8 cellular contexts compared by ENCODE assay signal in genomic region chrX:107677501-107677901, GRCh38. TPM values are rescaled to one million over a fixed set of nuclear protein-coding genes. Genes with fewer than 3 reads are reported as not detected.
DNase-seq lines count a peak whose midpoint lies in the region; ATAC-seq and TF ChIP-seq lines count a peak whose summit lies in the region.

No MANE protein-coding gene starts in this region.

- H3K9me3 ChIP-seq in PC-3 (ENCODE audit: low read length) = no peaks in the 10 kb centered on the region

- peak; percentile 35 for DNase-seq in Daoy (ENCODE audit: low read depth)
- peak; percentile 21 for DNase-seq in PC-3
- DNase-seq in dorsolateral prefrontal cortex = no peak
- no peak for DNase-seq in NCI-H1105 treated with DMSO at 0.1 percent for 48 hours (lab: John Stamatoyannopoulos, UW)
- DNase-seq in mucosa of gallbladder (ENCODE audit: low spot score) = no peak
- no peak for DNase-seq in NCI-H187 treated with DMSO at 0.1 percent for 48 hours (lab: John Stamatoyannopoulos, UW)
- DNase-seq in KG1 (lab: John Stamatoyannopoulos, UW) = no peak

- H3K4me3 ChIP-seq in PC-3 (ENCODE audit: low read length) (peak overlapping the region; percentile 75), dorsolateral prefrontal cortex (peak overlapping the region in 10 of 59 donors; percentile 7 to 57 (median 46)), rectal smooth muscle tissue (ENCODE audit: low read length) (no peak overlapping the region)

- intact Hi-C loops in PC-3 (cut with micrococcal nuclease) = loop anchor here (1.0 to 5.0 kb wide), 3 partner anchors 34 to 395 kb away; no protein-coding TSS in a partner anchor
- intact Hi-C loops in dorsolateral prefrontal cortex (cut with DNase I) = loop anchor here in 1 of 2 donors (5.0 kb wide), 1 partner anchor 35 kb away; no protein-coding TSS in a partner anchor

- no peak for ATAC-seq in PC-3

- CTCF ChIA-PET in PC-3 (lab: Charles Lee) = interaction anchor here (1.7 kb wide), 1 partner anchor 39 kb away, joined by 6 read pairs; no protein-coding TSS in a partner anchor

- no peaks in the 10 kb centered on the region for H3K36me3 ChIP-seq in PC-3 (ENCODE audit: low read depth, low read length)
- no peaks in the 10 kb centered on the region for H3K36me3 ChIP-seq in rectal smooth muscle tissue (ENCODE audit: control insufficient read depth, insufficient read depth, low read length)

- peaks cover 18% of the 10 kb centered on the region for H3K79me2 ChIP-seq in PC-3 (ENCODE audit: low read length)

- no peaks in the 10 kb centered on the region for H4K20me1 ChIP-seq in PC-3 (ENCODE audit: low read length)

- POLR2A ChIA-PET in PC-3 (lab: Charles Lee; ENCODE audit: unreplicated experiment) = no interaction called here

- peak overlapping the region; percentile 87 for H3K4me2 ChIP-seq in PC-3 (ENCODE audit: low read length)

- H3K4me1 ChIP-seq in PC-3 (ENCODE audit: insufficient read depth, low read length) (peaks cover 28% of the 10 kb centered on the region), rectal smooth muscle tissue (ENCODE audit: control insufficient read depth, insufficient read depth, low read length) (peaks cover 17% of the 10 kb centered on the region)

- H3K27ac ChIP-seq in PC-3 (ENCODE audit: low read length) (peak overlapping the region; percentile 78), dorsolateral prefrontal cortex (peak overlapping the region in 36 of 59 donors; percentile 0 to 87 (median 50)), rectal smooth muscle tissue (ENCODE audit: low read depth, low read length) (peak overlapping the region; percentile 77)

- TF ChIP-seq CTCF in PC-3 (conservative IDR thresholded peaks at IDR 0.05; ENCODE audit: low read depth, low read length) (peak; percentile 26; the same call in 1 of the 2 replicates), dorsolateral prefrontal cortex (IDR thresholded peaks at IDR 0.05 in 54 of 56, conservative IDR thresholded peaks at IDR 0.05 in 2 of 56; ENCODE audit: low read depth in 1 of 56, partially characterized antibody in 56 of 56) (no peak)

- H2AFZ ChIP-seq in PC-3 (ENCODE audit: low read length) = peak overlapping the region; percentile 54; the same call in 1 of the 2 replicates

- H3K9ac ChIP-seq in PC-3 (ENCODE audit: low read length) (peak overlapping the region; percentile 91), rectal smooth muscle tissue (ENCODE audit: low read length) (no peak overlapping the region)

- no peaks in the 10 kb centered on the region for H3K9me2 ChIP-seq in PC-3 (replicated peaks; ENCODE audit: low read length)

- H3K27me3 ChIP-seq in PC-3 (ENCODE audit: low read length) (no peaks in the 10 kb centered on the region), dorsolateral prefrontal cortex (peaks cover 0 to 88% (median 28%) of the 10 kb centered on the region in 45 donors), rectal smooth muscle tissue (ENCODE audit: control insufficient read depth, insufficient read depth, low read length) (no peaks in the 10 kb centered on the region)

- no TSS peak for BruUV-seq in PC-3 (replicated peaks; lab: Mats Ljungman, UMichigan)

- no peaks in the 10 kb centered on the region for H3F3A ChIP-seq in PC-3 (ENCODE audit: low read length, unreplicated experiment)

RNA-seq across cellular contexts. Expression of gene PRPS1, which starts 49.2 kb away (rescaled TPM):
- total RNA-seq in Daoy (2014; rRNA removed; shearing (Covaris generic)) = 79.3 and 83.1 TPM in 2 replicates
- total RNA-seq in PC-3 (2014; rRNA removed) = 57.0 and 70.8 TPM in 2 replicates
- 10 to 100 TPM; 23.4 to 69.9 (median 44.7) TPM for total RNA-seq in dorsolateral prefrontal cortex
- 19.0 TPM for total RNA-seq in mucosa of gallbladder

Comparison
In these comparisons a context has a peak if more than half of its experiments do, and no peak if none do; other contexts are left out.
1. DNase-seq: peak in Daoy (single experiment) and PC-3 (single experiment); none in dorsolateral prefrontal cortex (0 of 10), NCI-H1105 treated with DMSO at 0.1 percent for 48 hours (single experiment), mucosa of gallbladder (single experiment), NCI-H187 treated with DMSO at 0.1 percent for 48 hours (single experiment) and KG1 (single experiment).
2. Peak in every context shown above with its lines, with median percentiles within 50 percentile points of each other: H3K27ac ChIP-seq.